8 cellular contexts compared by ENCODE assay signal in genomic region chr22:37260939-37261338, GRCh38. TPM values are rescaled to one million over a fixed set of nuclear protein-coding genes. Genes with fewer than 3 reads are reported as not detected.
DNase-seq lines count a peak whose midpoint lies in the region; FAIRE-seq and TF ChIP-seq lines count a peak whose summit lies in the region.

No MANE protein-coding gene starts in this region.

- no peak overlapping the region for H3K4me2 ChIP-seq in smooth muscle cell

- no peak overlapping the region for H3K4me3 Mint-ChIP-seq in activated naive CD8-positive, alpha-beta T cell treated with anti-CD3 and anti-CD28 coated beads for 36 hours

- H3K9me3 ChIP-seq in SJSA1 (replicated peaks) (peaks cover 9% of the 10 kb centered on the region; the same call in 1 of the 2 replicates), right atrium auricular region (peaks cover 6 to 14% of the 10 kb centered on the region in 2 donors), smooth muscle cell (replicated peaks; ENCODE audit: low read depth) (no peaks in the 10 kb centered on the region)

- DNase-seq in D341Med (ENCODE audit: low spot score) (peak; percentile 84), HT1080 (ENCODE audit: low read depth) (peak; percentile 36), SJSA1 (ENCODE audit: low read depth in 1 of 2, low spot score in 2 of 2) (peak; percentile 45 to 67), right atrium auricular region (ENCODE audit: low spot score) (no peak), smooth muscle cell (lab: John Stamatoyannopoulos, UW; ENCODE audit: unreplicated experiment) (no peak), DMS79 treated with DMSO at 0.1 percent for 48 hours (lab: John Stamatoyannopoulos, UW) (no peak), frontal cortex (ENCODE audit: low spot score in 2 of 2) (no peak)
- peak; percentile 57 for DNase-seq in activated naive CD8-positive, alpha-beta T cell treated with anti-CD3 and anti-CD28 coated beads for 36 hours

- no peak overlapping the region for H2AFZ ChIP-seq in smooth muscle cell (ENCODE audit: low read depth)

- H3K79me2 ChIP-seq in smooth muscle cell (ENCODE audit: low read depth): no peaks in the 10 kb centered on the region

- H3K27ac ChIP-seq in SJSA1 (no peak overlapping the region), right atrium auricular region (no peak overlapping the region), smooth muscle cell (ENCODE audit: low read depth) (no peak overlapping the region)

- peak overlapping the region; percentile 13 for H3K27ac Mint-ChIP-seq in activated naive CD8-positive, alpha-beta T cell treated with anti-CD3 and anti-CD28 coated beads for 36 hours

- WGBS in smooth muscle cell (ENCODE audit: low lambda C conversion rate): 31% methylated on average over 14 of the region's 14 CpGs

- peaks cover 3% of the 10 kb centered on the region for H3K36me3 Mint-ChIP-seq in activated naive CD8-positive, alpha-beta T cell treated with anti-CD3 and anti-CD28 coated beads for 36 hours

- TF ChIP-seq CTCF in right atrium auricular region (IDR thresholded peaks at IDR 0.05) (peak; percentile 87 to 93), smooth muscle cell (IDR thresholded peaks at IDR 0.05; ENCODE audit: borderline replicate concordance, insufficient read depth, poor library complexity, severe bottlenecking) (peak; percentile 87)

- H3K4me1 Mint-ChIP-seq in activated naive CD8-positive, alpha-beta T cell treated with anti-CD3 and anti-CD28 coated beads for 36 hours: peaks cover 25% of the 10 kb centered on the region

- H3K4me1 ChIP-seq in SJSA1 (replicated peaks) (peaks cover 9% of the 10 kb centered on the region), right atrium auricular region (no peaks in the 10 kb centered on the region), smooth muscle cell (ENCODE audit: low read depth) (peaks cover 6% of the 10 kb centered on the region)

- FAIRE-seq in frontal cortex (lab: Jason Lieb, UNC): no peak

- H3K9me3 Mint-ChIP-seq in activated naive CD8-positive, alpha-beta T cell treated with anti-CD3 and anti-CD28 coated beads for 36 hours: peaks cover 7% of the 10 kb centered on the region

- H3K36me3 ChIP-seq in SJSA1: no peaks in the 10 kb centered on the region
- no peaks in the 10 kb centered on the region for H3K36me3 ChIP-seq in right atrium auricular region
- no peaks in the 10 kb centered on the region for H3K36me3 ChIP-seq in smooth muscle cell (ENCODE audit: low read depth)

- no peaks in the 10 kb centered on the region for H3F3A ChIP-seq in smooth muscle cell (ENCODE audit: low read depth)

- no peaks in the 10 kb centered on the region for H3K27me3 Mint-ChIP-seq in activated naive CD8-positive, alpha-beta T cell treated with anti-CD3 and anti-CD28 coated beads for 36 hours

- H4K20me1 ChIP-seq in smooth muscle cell (ENCODE audit: low read depth): no peaks in the 10 kb centered on the region

- H3K9ac ChIP-seq in smooth muscle cell (ENCODE audit: low read depth): no peak overlapping the region

- H3K4me3 ChIP-seq in SJSA1: no peak overlapping the region
- H3K4me3 ChIP-seq in right atrium auricular region: no peak overlapping the region
- no peak overlapping the region for H3K4me3 ChIP-seq in smooth muscle cell

- H3K27me3 ChIP-seq in SJSA1 (replicated peaks): no peaks in the 10 kb centered on the region
- H3K27me3 ChIP-seq in right atrium auricular region: peaks cover 0 to under 1% of the 10 kb centered on the region in 2 donors
- peaks cover under 1% of the 10 kb centered on the region for H3K27me3 ChIP-seq in smooth muscle cell (ENCODE audit: low read depth)

RNA-seq across cellular contexts. Expression of gene RAC2, which starts 16.9 kb away (rescaled TPM):
- total RNA-seq in HT1080 (2014; rRNA removed; shearing (Covaris generic)): 162 and 246 TPM in 2 replicates
- 359 and 376 TPM in 2 replicates for polyA plus RNA-seq in HT1080 (2015; cell fraction: cytosol; rRNA removed)
- polyA plus RNA-seq in HT1080 (2015; cell fraction: nucleus; rRNA removed): 178 and 198 TPM in 2 replicates
- total RNA-seq in SJSA1 (2014; rRNA removed; shearing (Covaris generic)): 2.0 and 2.1 TPM in 2 replicates
- 100 to 1,000 TPM; 518 to 528 TPM for total RNA-seq in activated naive CD8-positive, alpha-beta T cell treated with anti-CD3 and anti-CD28 coated beads for 36 hours
- total RNA-seq in right atrium auricular region (10 to 100 TPM in 1 of 2 donors, 1 to 10 TPM in 1; 2.9 to 10.3 TPM), smooth muscle cell (3.6 and 6.5 TPM in 2 replicates), frontal cortex (under 0.01 TPM)
- polyA plus RNA-seq in smooth muscle cell: 3.3 and 4.0 TPM in 2 replicates

RNA-seq across cellular contexts. Expression of gene CYTH4, which starts 21.4 kb away (rescaled TPM):
- 0.33 and 2.6 TPM in 2 replicates for total RNA-seq in HT1080 (2014; rRNA removed; shearing (Covaris generic))
- polyA plus RNA-seq in HT1080 (2015; cell fraction: cytosol; rRNA removed): 1.3 and 1.4 TPM in 2 replicates
- 4.4 and 4.5 TPM in 2 replicates for polyA plus RNA-seq in HT1080 (2015; cell fraction: nucleus; rRNA removed)
- total RNA-seq in SJSA1 (2014; rRNA removed; shearing (Covaris generic)): 1.1 TPM in 1 of 2 replicates, not detected in the other
- total RNA-seq in activated naive CD8-positive, alpha-beta T cell treated with anti-CD3 and anti-CD28 coated beads for 36 hours: 10 to 100 TPM; 16.6 to 17.3 TPM
- total RNA-seq in right atrium auricular region: 1 to 10 TPM; 1.5 to 5.9 TPM
- not detected in 2 replicates for total RNA-seq in smooth muscle cell
- not detected in 2 replicates for polyA plus RNA-seq in smooth muscle cell
- 2.9 TPM for total RNA-seq in frontal cortex

RNA-seq across cellular contexts. Expression of gene SSTR3, which starts 48.7 kb away (rescaled TPM):
- total RNA-seq in HT1080 (2014; rRNA removed; shearing (Covaris generic)): not detected in 2 replicates
- polyA plus RNA-seq in HT1080 (2015; cell fraction: cytosol; rRNA removed): not detected in 2 replicates
- not detected in 2 replicates for polyA plus RNA-seq in HT1080 (2015; cell fraction: nucleus; rRNA removed)
- total RNA-seq in SJSA1 (2014; rRNA removed; shearing (Covaris generic)): not detected in 2 replicates
- 1 to 10 TPM; 7.1 to 7.4 TPM for total RNA-seq in activated naive CD8-positive, alpha-beta T cell treated with anti-CD3 and anti-CD28 coated beads for 36 hours
- total RNA-seq in right atrium auricular region (not detected), smooth muscle cell (not detected in 2 replicates), frontal cortex (0.41 TPM)
- polyA plus RNA-seq in smooth muscle cell: not detected in 2 replicates

Comparison
In these comparisons a context has a peak if more than half of its experiments do, and no peak if none do; other contexts are left out.
1. DNase-seq: peak in D341Med (single experiment), HT1080 (single experiment), SJSA1 (2 of 2) and activated naive CD8-positive, alpha-beta T cell treated with anti-CD3 and anti-CD28 coated beads for 36 hours (single experiment); none in right atrium auricular region (single experiment), smooth muscle cell (single experiment), DMS79 treated with DMSO at 0.1 percent for 48 hours (single experiment) and frontal cortex (0 of 2).
2. RNA of gene RAC2, which starts 16.9 kb away (total RNA-seq): 518 to 528 TPM in activated naive CD8-positive, alpha-beta T cell treated with anti-CD3 and anti-CD28 coated beads for 36 hours and 162 to 246 TPM in HT1080; 2.9 to 10.3 TPM in right atrium auricular region, 3.6 to 6.5 TPM in smooth muscle cell, 2.0 to 2.1 TPM in SJSA1 and under 0.01 TPM in frontal cortex (single experiment); every median in the first group is over 10 times any median in the second.